In genomic region chr7:471191-471865, GRCh38 we compare ENCODE assay signal across 15 cellular contexts. TPM values are rescaled to one million over a fixed set of nuclear protein-coding genes. Genes with fewer than 3 reads are reported as not detected.
DNase-seq lines count a peak whose midpoint lies in the region; ATAC-seq, FAIRE-seq and TF ChIP-seq lines count a peak whose summit lies in the region.
"Had no signal": no experiment of that assay in that cellular context is flagged by ENCODE, and none has a peak within 500 bp of the region (broad histone marks: within the 10 kb centered on the region; RNA-seq: fewer than 3 reads in every experiment).

No MANE protein-coding gene starts in this region.

- POLR2A ChIA-PET in H1 (lab: Charles Lee; ENCODE audit: partially characterized antibody): interaction anchor here (2.8 kb wide), 1 partner anchor 44 kb away, joined by 8 read pairs; no protein-coding TSS in a partner anchor
- POLR2A ChIA-PET in CD4-positive, alpha-beta T cell (lab: Charles Lee): no interaction called here

- H3K14ac ChIP-seq in H1 (ENCODE audit: insufficient read length): no peak overlapping the region

- no peak overlapping the region for H2BK15ac ChIP-seq in H1 (ENCODE audit: low read length)

- TF ChIP-seq RAD21 in H1 (IDR thresholded peaks at IDR 0.05 in 1 of 2, conservative IDR thresholded peaks at IDR 0.05 in 1 of 2; ENCODE audit: low read depth in 2 of 2, low read length in 2 of 2): no peak

- FAIRE-seq in H1 (lab: Jason Lieb, UNC): no peak
- FAIRE-seq: A204.1, endometrium had no signal

- intact Hi-C loops in CD4-positive, alpha-beta T cell (cut with DNase I, micrococcal nuclease): no loop called here

- H3K27me3 Mint-ChIP-seq in activated CD8-positive, alpha-beta memory T cell treated with anti-CD3 and anti-CD28 coated beads, Interleukin-2, amount 10 ng/mL, durations not matched to agents 7 days and 5 days: no peaks in the 10 kb centered on the region
- no peaks in the 10 kb centered on the region for H3K27me3 Mint-ChIP-seq in CD4-positive, alpha-beta T cell

- no peak overlapping the region for H3K27ac Mint-ChIP-seq in activated CD8-positive, alpha-beta memory T cell treated with anti-CD3 and anti-CD28 coated beads, Interleukin-2, amount 10 ng/mL, durations not matched to agents 7 days and 5 days
- no peak overlapping the region for H3K27ac Mint-ChIP-seq in CD4-positive, alpha-beta T cell
- H3K27ac Mint-ChIP-seq: activated T-cell treated with anti-CD3 and anti-CD28 coated beads, Interleukin-2, amount 50 U/mL, for 72 hours had no signal

- H3K36me3 Mint-ChIP-seq in activated CD8-positive, alpha-beta memory T cell treated with anti-CD3 and anti-CD28 coated beads, Interleukin-2, amount 10 ng/mL, durations not matched to agents 7 days and 5 days: no peaks in the 10 kb centered on the region
- no peaks in the 10 kb centered on the region for H3K36me3 Mint-ChIP-seq in CD4-positive, alpha-beta T cell (ENCODE audit: low read depth)

- no peak for ATAC-seq in activated CD8-positive, alpha-beta memory T cell treated with anti-CD3 and anti-CD28 coated beads, Interleukin-2, amount 10 ng/mL, durations not matched to agents 7 days and 5 days
- no peak for ATAC-seq in CD4-positive, alpha-beta T cell (ENCODE audit: poor library complexity)

- H3K9ac ChIP-seq in H1 (replicated peaks in 1 of 4; ENCODE audit: extremely low read depth in 1 of 4, low read depth in 3 of 4, low read length in 3 of 4) (no peak overlapping the region), muscle layer of colon (ENCODE audit: low read length) (no peak overlapping the region)

- no peaks in the 10 kb centered on the region for H3K36me3 ChIP-seq in H1 (ENCODE audit: control insufficient read depth in 2 of 4, insufficient read depth in 4 of 4, low read length in 3 of 4)
- no peaks in the 10 kb centered on the region for H3K36me3 ChIP-seq in muscle layer of colon (ENCODE audit: insufficient read depth, low read length)
- H3K36me3 ChIP-seq in thymus (ENCODE audit: control insufficient read depth, insufficient read depth): no peaks in the 10 kb centered on the region

- TF ChIP-seq EP300 in H1 (IDR thresholded peaks at IDR 0.05; ENCODE audit: borderline replicate concordance in 1 of 2, low read depth in 2 of 2, low read length in 2 of 2): no peak

- H3K4me1 Mint-ChIP-seq in activated CD8-positive, alpha-beta memory T cell treated with anti-CD3 and anti-CD28 coated beads, Interleukin-2, amount 10 ng/mL, durations not matched to agents 7 days and 5 days: peaks cover 3% of the 10 kb centered on the region
- peaks cover 19% of the 10 kb centered on the region for H3K4me1 Mint-ChIP-seq in CD4-positive, alpha-beta T cell (ENCODE audit: low read depth)

- H3K27me3 ChIP-seq in H1 (replicated peaks in 1 of 4; ENCODE audit: control insufficient read depth in 3 of 4, extremely low read depth in 1 of 4, insufficient read depth in 3 of 4, low read length in 3 of 4) (no peaks in the 10 kb centered on the region), muscle layer of colon (ENCODE audit: control insufficient read depth in 1 of 2, insufficient read depth in 2 of 2, low read length in 2 of 2) (no peaks in the 10 kb centered on the region), thymus (ENCODE audit: control insufficient read depth, insufficient read depth) (no peaks in the 10 kb centered on the region)
- no peaks in the 10 kb centered on the region for H3K27me3 ChIP-seq in CD4-positive, alpha-beta T cell (ENCODE audit: control insufficient read depth, insufficient read depth, low read length)

- peaks cover 0 to 4% of the 10 kb centered on the region in 2 experiments; a peak in 1 of 4 replicates for H3K9me3 ChIP-seq in H1 (ENCODE audit: insufficient read depth in 2 of 2, low read depth in 1 of 2, low read length in 1 of 2)
- H3K9me3 ChIP-seq in muscle layer of colon (ENCODE audit: low read length): no peaks in the 10 kb centered on the region
- H3K9me3 ChIP-seq in thymus (ENCODE audit: control insufficient read depth): no peaks in the 10 kb centered on the region
- peaks cover 5% of the 10 kb centered on the region for H3K9me3 ChIP-seq in CD4-positive, alpha-beta T cell (ENCODE audit: control insufficient read depth, low read length)

- peaks cover 7% of the 10 kb centered on the region; the same call in 1 of the 2 replicates for H3K23me2 ChIP-seq in H1 (ENCODE audit: low read depth, low read length)

- CTCF ChIA-PET in activated CD8-positive, alpha-beta memory T cell treated with anti-CD3 and anti-CD28 coated beads, Interleukin-2, amount 10 ng/mL, durations not matched to agents 7 days and 5 days (lab: Charles Lee): no interaction called here
- CTCF ChIA-PET in H1 (lab: Charles Lee; ENCODE audit: partially characterized antibody): interaction anchor here (0.9 to 1.3 kb wide), 2 partner anchors 9 to 51 kb away, joined by 3 to 5 read pairs; no protein-coding TSS in a partner anchor
- CTCF ChIA-PET in CD4-positive, alpha-beta T cell (lab: Charles Lee): no interaction called here

- peak; percentile 14 for DNase-seq in activated CD8-positive, alpha-beta memory T cell treated with anti-CD3 and anti-CD28 coated beads, Interleukin-2, amount 50 U/mL, for 4 hours
- DNase-seq in activated CD8-positive, alpha-beta memory T cell treated with anti-CD3 and anti-CD28 coated beads, Interleukin-2, amount 10 ng/mL, durations not matched to agents 7 days and 5 days: no peak
- DNase-seq in H1 (ENCODE audit: low read depth in 1 of 2, low spot score in 2 of 2): no peak
- DNase-seq in CD4-positive, alpha-beta T cell: no peak
- no peak for DNase-seq in NCI-H146 (lab: John Stamatoyannopoulos, UW)
- no peak for DNase-seq in DMS 273 treated with DMSO at 0.1 percent for 48 hours (lab: John Stamatoyannopoulos, UW)
- DNase-seq: activated CD4-positive, CD25-positive, alpha-beta regulatory T cell; activated T-cell treated with anti-CD3 and anti-CD28 coated beads, Interleukin-2, amount 50 U/mL, for 72 hours; DMS153; NCI-H2081 had no signal

- peaks cover 13% of the 10 kb centered on the region for H3K9me3 Mint-ChIP-seq in activated CD8-positive, alpha-beta memory T cell treated with anti-CD3 and anti-CD28 coated beads, Interleukin-2, amount 10 ng/mL, durations not matched to agents 7 days and 5 days (ENCODE audit: low read depth)
- H3K9me3 Mint-ChIP-seq in CD4-positive, alpha-beta T cell: peaks cover 9% of the 10 kb centered on the region

- 90% methylated on average over 16 of the region's 21 CpGs; no CpG with 5 or more reads in 1 of the 2 experiments for WGBS in H1 (ENCODE audit: extremely low coverage in 1 of 2, insufficient coverage in 1 of 2, insufficient read length in 1 of 2, insufficient replicate concordance in 2 of 2, low coverage in 1 of 2, low lambda C conversion rate in 2 of 2, missing lambda C conversion rate in 1 of 2), 2 experiments
- WGBS in thymus: 88% methylated on average over 20 of the region's 21 CpGs

- TF ChIP-seq CTCF in H1 (IDR thresholded peaks at IDR 0.05; ENCODE audit: control extremely low read depth in 1 of 3, insufficient read depth in 1 of 3, low read depth in 1 of 3, low read length in 3 of 3): no peak
- TF ChIP-seq CTCF in CD4-positive, alpha-beta T cell (IDR thresholded peaks at IDR 0.05): no peak

- H3K4me3 ChIP-seq in H1 (ENCODE audit: extremely low read depth in 1 of 4, insufficient read depth in 2 of 4, low read depth in 3 of 4, low read length in 4 of 4): no peak overlapping the region
- H3K4me3 ChIP-seq in muscle layer of colon (ENCODE audit: low read depth in 1 of 2, low read length in 2 of 2): no peak overlapping the region
- no peak overlapping the region for H3K4me3 ChIP-seq in thymus (ENCODE audit: low read length)
- H3K4me3 ChIP-seq: SK-N-MC had no signal

- no peak overlapping the region for H3K56ac ChIP-seq in H1 (replicated peaks; ENCODE audit: insufficient read length, low read depth, low read length)

- peak overlapping the region; percentile 78 for H4K8ac ChIP-seq in H1 (ENCODE audit: extremely low read depth, insufficient read depth, low read length)

- no peak overlapping the region for H2BK5ac ChIP-seq in H1 (ENCODE audit: low read depth, low read length)

- no peak overlapping the region for H3K4ac ChIP-seq in H1 (replicated peaks; ENCODE audit: insufficient read length, low read depth, low read length)

- no peaks in the 10 kb centered on the region for H3K79me2 ChIP-seq in H1 (ENCODE audit: control insufficient read depth in 1 of 2, insufficient read depth in 2 of 2, low read length in 2 of 2)

- H3K4me1 ChIP-seq in H1 (replicated peaks in 1 of 4; ENCODE audit: control insufficient read depth in 3 of 4, insufficient read depth in 4 of 4, low read length in 3 of 4): peaks cover 0 to 2% (median 0%) of the 10 kb centered on the region in 4 experiments; a peak in 1 of 7 replicates
- H3K4me1 ChIP-seq in muscle layer of colon (ENCODE audit: insufficient read depth, low read length): no peaks in the 10 kb centered on the region
- peaks cover 2% of the 10 kb centered on the region for H3K4me1 ChIP-seq in thymus (ENCODE audit: control insufficient read depth, insufficient read depth, low read length)

- no peaks in the 10 kb centered on the region for H3K79me1 ChIP-seq in H1 (ENCODE audit: low read depth, low read length)

- H2AK5ac ChIP-seq in H1 (ENCODE audit: low read depth, low read length): no peak overlapping the region; the same call in 1 of the 2 replicates

- H2BK120ac ChIP-seq in H1 (replicated peaks; ENCODE audit: low read depth, low read length): no peak overlapping the region

- H2AFZ ChIP-seq in H1 (ENCODE audit: low read length): no peak overlapping the region

- no peak overlapping the region for H4K5ac ChIP-seq in H1 (ENCODE audit: insufficient read length, low read depth, low read length)

- no peak overlapping the region for H3K27ac ChIP-seq in H1 (ENCODE audit: low read depth, low read length)
- peak overlapping the region; percentile 34 for H3K27ac ChIP-seq in muscle layer of colon (ENCODE audit: low read depth, low read length)
- peak overlapping the region; percentile 79 for H3K27ac ChIP-seq in thymus (ENCODE audit: low read depth)
- H3K27ac ChIP-seq in CD4-positive, alpha-beta T cell (ENCODE audit: low read depth, low read length): no peak overlapping the region
- H3K27ac ChIP-seq: SK-N-MC had no signal

- H4K91ac ChIP-seq in H1 (replicated peaks; ENCODE audit: insufficient read length, low read length): no peak overlapping the region

- no peak overlapping the region for H3K4me3 Mint-ChIP-seq in activated CD8-positive, alpha-beta memory T cell treated with anti-CD3 and anti-CD28 coated beads, Interleukin-2, amount 10 ng/mL, durations not matched to agents 7 days and 5 days
- no peak overlapping the region for H3K4me3 Mint-ChIP-seq in CD4-positive, alpha-beta T cell
- H3K4me3 Mint-ChIP-seq: activated T-cell treated with anti-CD3 and anti-CD28 coated beads, Interleukin-2, amount 50 U/mL, for 72 hours had no signal

- H4K20me1 ChIP-seq in H1 (replicated peaks in 1 of 2; ENCODE audit: control insufficient read depth in 1 of 2, insufficient read depth in 2 of 2, low read length in 2 of 2): peaks cover 0 to 2% of the 10 kb centered on the region in 2 experiments

- H3K18ac ChIP-seq in H1 (ENCODE audit: extremely low read depth, low read length): no peak overlapping the region

- no peak overlapping the region for H2BK20ac ChIP-seq in H1 (ENCODE audit: low read length)

- no peak overlapping the region for H3K23ac ChIP-seq in H1 (ENCODE audit: insufficient read length)

- H2BK12ac ChIP-seq in H1 (ENCODE audit: low read depth, low read length): peak overlapping the region; percentile 4; the same call in 1 of the 2 replicates

- no peak overlapping the region for H3K4me2 ChIP-seq in H1 (ENCODE audit: insufficient read depth in 1 of 2, low read depth in 2 of 2, low read length in 2 of 2)

- no peak for TF ChIP-seq POLR2A in H1 (IDR thresholded peaks at IDR 0.05; ENCODE audit: control extremely low read depth in 1 of 2, low read depth in 2 of 2, low read length in 2 of 2)

RNA-seq across cellular contexts. Expression of gene PDGFA, which starts 48.3 kb away (rescaled TPM):
- 1 to 10 TPM in 1 of 2 experiments, under 1 TPM in 1; 0.67 to 2.3 TPM for total RNA-seq in activated CD8-positive, alpha-beta memory T cell treated with anti-CD3 and anti-CD28 coated beads, Interleukin-2, amount 10 ng/mL, durations not matched to agents 7 days and 5 days
- 38.0 and 43.0 TPM in 2 replicates for total RNA-seq in H1 (2021; fragmentation: NEBNext Ultra II Directional; extraction: Animal tissue kit (Norgen Biotek cat#: 25700))
- polyA plus RNA-seq in H1 (2011; rRNA removed) (21.1 and 22.3 TPM in 2 replicates), thymus (15.1 TPM)
- 18.1 TPM for polyA plus RNA-seq in H1 (2011; cell fraction: cytosol; rRNA removed)
- polyA plus RNA-seq in H1 (2011; cell fraction: nucleus; rRNA removed): 42.6 TPM
- 42.0 to 59.5 TPM (median 51.8 TPM) in 4 replicates for polyA plus RNA-seq in H1 (2012, experiment 1 of 2)
- polyA plus RNA-seq in H1 (2012, experiment 2 of 2): 33.3 TPM
- polyA plus RNA-seq in H1 (2013, experiment 1 of 2): 34.8 TPM
- polyA plus RNA-seq in H1 (2013, experiment 2 of 2): 38.8 TPM
- 46.5 and 53.1 TPM in 2 replicates for polyA minus RNA-seq in H1 (2011; rRNA and poly(A)+ RNA removed)
- polyA minus RNA-seq in H1 (2011; cell fraction: cytosol; rRNA and poly(A)+ RNA removed): 78.2 TPM
- 31.0 TPM for polyA minus RNA-seq in H1 (2011; cell fraction: nucleus; rRNA and poly(A)+ RNA removed)
- under 1 TPM; 0.55 to 0.70 TPM for total RNA-seq in CD4-positive, alpha-beta T cell

Comparison
In these comparisons a context has a peak if more than half of its experiments do, and no peak if none do; other contexts are left out.
1. H3K27ac ChIP-seq: peak in muscle layer of colon (single experiment) and thymus (single experiment); none in H1 (single experiment) and CD4-positive, alpha-beta T cell (single experiment).
2. RNA of gene PDGFA, which starts 48.3 kb away (total RNA-seq): 38.0 to 43.0 TPM in H1; 0.67 to 2.3 TPM in activated CD8-positive, alpha-beta memory T cell treated with anti-CD3 and anti-CD28 coated beads, Interleukin-2, amount 10 ng/mL, durations not matched to agents 7 days and 5 days and 0.55 to 0.70 TPM in CD4-positive, alpha-beta T cell; every median in the first group is over 10 times any median in the second.